28 cellular contexts compared by ENCODE assay signal in genomic region chr11:99682646-99683045, GRCh38.
"Had no signal": no experiment of that assay in that cellular context is flagged by ENCODE, and none has a peak within 500 bp of the region (broad histone marks: within the 10 kb centered on the region; RNA-seq: fewer than 3 reads in every experiment).

No MANE protein-coding gene starts in this region.

- H3K4me1 Mint-ChIP-seq: activated CD4-positive, alpha-beta memory T cell treated with anti-CD3 and anti-CD28 coated beads, Interleukin-2, amount 10 ng/mL, durations not matched to agents 7 days and 5 days; activated CD4-positive, alpha-beta T cell treated with anti-CD3 and anti-CD28 coated beads, Interleukin-2, amount 10 ng/mL, durations not matched to agents 24 days and 14 days; activated naive CD4-positive, alpha-beta T cell treated with anti-CD3 and anti-CD28 coated beads, Interleukin-2, amount 50 U/mL, for 24 hours; activated naive CD8-positive, alpha-beta T cell treated with anti-CD3 and anti-CD28 coated beads, Interleukin-2, amount 50 U/mL, for 24 hours; immature natural killer cell; naive B cell had no signal

- H3K9me3 ChIP-seq: gastroesophageal sphincter, ovary, right lobe of liver, thoracic aorta had no signal

- FAIRE-seq: endothelial cell of umbilical vein, urothelium cell line had no signal

- H3K4me1 ChIP-seq: gastroesophageal sphincter, right lobe of liver had no signal

- H3K27ac Mint-ChIP-seq: activated CD4-positive, alpha-beta memory T cell treated with anti-CD3 and anti-CD28 coated beads, Interleukin-2, amount 10 ng/mL, durations not matched to agents 7 days and 5 days; activated CD4-positive, alpha-beta T cell treated with anti-CD3 and anti-CD28 coated beads, Interleukin-2, amount 10 ng/mL, durations not matched to agents 24 days and 14 days; activated naive CD4-positive, alpha-beta T cell treated with anti-CD3 and anti-CD28 coated beads, Interleukin-2, amount 50 U/mL, for 24 hours; activated naive CD8-positive, alpha-beta T cell treated with anti-CD3 and anti-CD28 coated beads, Interleukin-2, amount 50 U/mL, for 24 hours; activated T-helper 2 cell treated with anti-CD3 and anti-CD28 coated beads, Interferon-gamma antibody, Interleukin-2, Interleukin-4, amounts not matched to agents 10 μg/mL and 5 μg/mL and 100 μg/mL, durations not matched to agents 14 hours and 24 hours and 36 hours; effector memory CD8-positive, alpha-beta T cell; immature natural killer cell; mesothelial cell of epicardium; naive B cell; progenitor cell of endocrine pancreas; stimulated activated naive CD8-positive, alpha-beta T cell treated with anti-CD3 and anti-CD28 coated beads, Interleukin-15, Interleukin-2, amounts not matched to agents 100 ng/mL and 50 ng/mL, for 24 hours had no signal

- H3K36me3 ChIP-seq: gastroesophageal sphincter, ovary, right lobe of liver, thoracic aorta had no signal

- H3K4me3 ChIP-seq: gastroesophageal sphincter, ovary, right lobe of liver, thoracic aorta had no signal

- H3K9me3 Mint-ChIP-seq: activated CD4-positive, alpha-beta T cell treated with anti-CD3 and anti-CD28 coated beads, Interleukin-2, amount 10 ng/mL, durations not matched to agents 24 days and 14 days; activated naive CD8-positive, alpha-beta T cell treated with anti-CD3 and anti-CD28 coated beads, Interleukin-2, amount 50 U/mL, for 24 hours; mesothelial cell of epicardium had no signal

- H3K27me3 ChIP-seq: gastroesophageal sphincter, ovary, right lobe of liver had no signal

- DNase-seq: activated CD4-positive, alpha-beta memory T cell treated with anti-CD3 and anti-CD28 coated beads, Interleukin-2, amount 10 ng/mL, durations not matched to agents 7 days and 5 days; activated CD4-positive, alpha-beta T cell treated with anti-CD3 and anti-CD28 coated beads, Interleukin-2, amount 10 ng/mL, durations not matched to agents 24 days and 14 days; activated naive CD8-positive, alpha-beta T cell treated with anti-CD3 and anti-CD28 coated beads, Interleukin-2, amount 50 U/mL, for 24 hours; activated T-cell treated with anti-CD3 and anti-CD28 coated beads, Interleukin-2, amount 50 U/mL, for 4 hours; amygdala; caudate nucleus; cortex of kidney; effector memory CD8-positive, alpha-beta T cell; hippocampal formation; immature natural killer cell; kidney; left colon; naive B cell; ovary; right lobe of liver; stimulated activated CD4-positive, alpha-beta T cell treated with anti-CD3 and anti-CD28 coated beads, Interleukin-12 subunit alpha, Interleukin-12 subunit beta, amount 100 ng/mL, for 4 hours; stimulated activated CD4-positive, alpha-beta T cell treated with anti-CD3 and anti-CD28 coated beads, Interleukin-4, amount 100 ng/mL, for 1 hour; trophoblast cell had no signal

- H3K4me3 Mint-ChIP-seq: activated CD4-positive, alpha-beta memory T cell treated with anti-CD3 and anti-CD28 coated beads, Interleukin-2, amount 10 ng/mL, durations not matched to agents 7 days and 5 days; activated CD4-positive, alpha-beta T cell treated with anti-CD3 and anti-CD28 coated beads, Interleukin-2, amount 10 ng/mL, durations not matched to agents 24 days and 14 days; activated naive CD4-positive, alpha-beta T cell treated with anti-CD3 and anti-CD28 coated beads, Interleukin-2, amount 50 U/mL, for 24 hours; activated naive CD8-positive, alpha-beta T cell treated with anti-CD3 and anti-CD28 coated beads, Interleukin-2, amount 50 U/mL, for 24 hours; activated T-cell treated with anti-CD3 and anti-CD28 coated beads, Interleukin-2, amount 50 U/mL, for 4 hours; effector memory CD8-positive, alpha-beta T cell; immature natural killer cell; mesothelial cell of epicardium; naive B cell; stimulated activated naive CD8-positive, alpha-beta T cell treated with anti-CD3 and anti-CD28 coated beads, Interleukin-15, Interleukin-2, amounts not matched to agents 100 ng/mL and 50 ng/mL, for 24 hours had no signal

- ATAC-seq: activated CD4-positive, CD25-positive, alpha-beta regulatory T cell treated with anti-CD3 and anti-CD28 coated beads, Interleukin-2, amount 50 U/mL, for 24 hours; activated naive CD8-positive, alpha-beta T cell treated with anti-CD3 and anti-CD28 coated beads, Interleukin-2, amount 50 U/mL, for 24 hours; activated T-cell treated with anti-CD3 and anti-CD28 coated beads, Interleukin-2, amount 50 U/mL, for 4 hours; effector memory CD8-positive, alpha-beta T cell; gastroesophageal sphincter; left colon; right lobe of liver had no signal

- H3K27me3 Mint-ChIP-seq: activated CD4-positive, alpha-beta memory T cell treated with anti-CD3 and anti-CD28 coated beads, Interleukin-2, amount 10 ng/mL, durations not matched to agents 7 days and 5 days; activated CD4-positive, alpha-beta T cell treated with anti-CD3 and anti-CD28 coated beads, Interleukin-2, amount 10 ng/mL, durations not matched to agents 24 days and 14 days; activated naive CD4-positive, alpha-beta T cell treated with anti-CD3 and anti-CD28 coated beads, Interleukin-2, amount 50 U/mL, for 24 hours; activated naive CD8-positive, alpha-beta T cell treated with anti-CD3 and anti-CD28 coated beads, Interleukin-2, amount 50 U/mL, for 24 hours; effector memory CD8-positive, alpha-beta T cell; naive B cell; progenitor cell of endocrine pancreas; stimulated activated naive CD8-positive, alpha-beta T cell treated with anti-CD3 and anti-CD28 coated beads, Interleukin-15, Interleukin-2, amounts not matched to agents 100 ng/mL and 50 ng/mL, for 24 hours had no signal

- H3K36me3 Mint-ChIP-seq: activated naive CD4-positive, alpha-beta T cell treated with anti-CD3 and anti-CD28 coated beads, Interleukin-2, amount 50 U/mL, for 24 hours; immature natural killer cell; mesothelial cell of epicardium; naive B cell had no signal
